ENCODE assay signal across 9 cellular contexts in the genomic region with DNA sequence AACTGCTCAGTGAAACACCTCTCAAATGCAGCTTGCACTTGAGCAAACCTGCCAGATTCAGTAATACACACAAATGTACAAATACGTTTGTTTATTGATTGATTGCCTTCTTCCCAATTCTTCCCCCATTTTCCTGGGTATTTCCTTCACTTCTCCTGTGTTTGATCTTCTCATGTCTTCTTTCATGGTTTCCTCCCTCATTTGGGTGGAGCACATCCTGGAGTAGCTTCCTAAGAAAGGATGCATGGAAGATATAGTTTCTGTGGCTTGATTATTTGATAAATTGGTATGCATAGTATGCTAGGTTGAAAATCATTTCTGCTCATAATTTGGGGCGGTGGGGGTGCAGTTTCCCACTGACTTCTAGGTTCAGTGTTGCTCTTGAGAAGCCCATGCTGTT. TPM values are rescaled to one million over a fixed set of nuclear protein-coding genes. Genes with fewer than 3 reads are reported as not detected.
"Had no signal": no experiment of that assay in that cellular context is flagged by ENCODE, and none has a peak within 500 bp of the region (broad histone marks: within the 10 kb centered on the region; RNA-seq: fewer than 3 reads in every experiment).

No MANE protein-coding gene starts in this region.

- H3K27ac Mint-ChIP-seq: GM23338, IgD-negative memory B cell had no signal

- H3K27ac ChIP-seq: HL-60 had no signal

- H2AFZ ChIP-seq: GM23338 had no signal

- ATAC-seq: GM23338, HepG2 had no signal

- H3K4me3 ChIP-seq: GM23338 had no signal

- H3K4me2 ChIP-seq: GM23338 had no signal

- H3K4me3 Mint-ChIP-seq: GM23338, H9 had no signal

- FAIRE-seq: H54, HepG2 had no signal

- DNase-seq: H9, HCEC 1CT, KG1 had no signal

RNA-seq across cellular contexts. Expression of a gene that starts 28.8 kb away (rescaled TPM):
- total RNA-seq: HepG2, HT1080 had no signal
- polyA plus RNA-seq: HepG2, IgD-negative memory B cell had no signal
